ENCODE assay signal across 24 cellular contexts in the genomic region with DNA sequence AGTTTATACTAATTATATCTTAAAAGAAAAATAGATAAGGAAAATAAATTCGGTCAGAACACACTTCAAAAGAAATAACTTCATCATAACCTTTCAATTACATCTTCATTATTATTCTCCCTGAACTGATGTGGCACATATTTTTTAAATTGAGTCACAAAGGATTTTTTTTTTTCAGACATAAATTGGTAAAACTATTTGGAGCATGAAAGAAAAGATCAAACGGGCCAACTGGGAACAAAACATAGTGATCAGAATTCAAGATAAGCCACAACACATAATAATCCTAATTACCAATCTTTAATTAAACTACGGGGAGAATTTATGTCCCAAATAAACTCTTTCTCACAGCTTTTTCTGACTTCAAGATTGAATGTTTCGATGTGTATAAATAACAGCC.
"Had no signal": no experiment of that assay in that cellular context is flagged by ENCODE, and none has a peak within 500 bp of the region (broad histone marks: within the 10 kb centered on the region; RNA-seq: fewer than 3 reads in every experiment).

No MANE protein-coding gene starts in this region.

- H3K27ac Mint-ChIP-seq: memory B cell; naive thymus-derived CD4-positive, alpha-beta T cell; natural killer cell treated with Interleukin-12 subunit alpha and Interleukin-12 subunit beta and Interleukin-15 and Interleukin-18, amount 100 ng/mL, for 72 hours; progenitor cell of endocrine pancreas; stimulated activated effector memory CD8-positive, alpha-beta T cell treated with anti-CD3 and anti-CD28 coated beads, Interleukin-12 subunit alpha, Interleukin-12 subunit beta, amount 100 ng/mL, for 72 hours; stimulated activated naive CD8-positive, alpha-beta T cell treated with anti-CD3 and anti-CD28 coated beads, Interleukin-15, Interleukin-2, amounts not matched to agents 100 ng/mL and 50 ng/mL, for 24 hours had no signal

- H3K27ac ChIP-seq: left ventricle myocardium inferior, ovary, skin epidermis, suprapubic skin, thoracic aorta, tibial artery, upper lobe of right lung had no signal

- H3K9me3 Mint-ChIP-seq: stimulated activated naive CD8-positive, alpha-beta T cell treated with anti-CD3 and anti-CD28 coated beads, Interleukin-15, Interleukin-2, amounts not matched to agents 100 ng/mL and 50 ng/mL, for 24 hours had no signal

- H3K4me3 Mint-ChIP-seq: memory B cell; naive thymus-derived CD4-positive, alpha-beta T cell; natural killer cell treated with Interleukin-12 subunit alpha and Interleukin-12 subunit beta and Interleukin-15 and Interleukin-18, amount 100 ng/mL, for 72 hours; stimulated activated effector memory CD8-positive, alpha-beta T cell treated with anti-CD3 and anti-CD28 coated beads, Interleukin-12 subunit alpha, Interleukin-12 subunit beta, amount 100 ng/mL, for 72 hours; stimulated activated naive CD8-positive, alpha-beta T cell treated with anti-CD3 and anti-CD28 coated beads, Interleukin-15, Interleukin-2, amounts not matched to agents 100 ng/mL and 50 ng/mL, for 24 hours had no signal

- H3K36me3 Mint-ChIP-seq: memory B cell; naive thymus-derived CD4-positive, alpha-beta T cell; natural killer cell treated with Interleukin-12 subunit alpha and Interleukin-12 subunit beta and Interleukin-15 and Interleukin-18, amount 100 ng/mL, for 72 hours; stimulated activated effector memory CD8-positive, alpha-beta T cell treated with anti-CD3 and anti-CD28 coated beads, Interleukin-12 subunit alpha, Interleukin-12 subunit beta, amount 100 ng/mL, for 72 hours had no signal

- FAIRE-seq: urothelium cell line had no signal

- DNase-seq: hippocampal formation; islet precursor cell; left ventricle myocardium inferior; midbrain; mucosa of descending colon; naive thymus-derived CD4-positive, alpha-beta T cell; ovary; right cardiac atrium; stimulated activated CD4-positive, alpha-beta T cell treated with anti-CD3 and anti-CD28 coated beads, Interleukin-4, amount 100 ng/mL, for 24 hours; stimulated activated naive CD4-positive, alpha-beta T cell; tibial artery; trophoblast cell; upper lobe of right lung had no signal

- H3K4me1 ChIP-seq: left ventricle myocardium inferior, suprapubic skin, tibial artery, upper lobe of right lung had no signal

- H3K27me3 Mint-ChIP-seq: memory B cell; naive thymus-derived CD4-positive, alpha-beta T cell; natural killer cell treated with Interleukin-12 subunit alpha and Interleukin-12 subunit beta and Interleukin-15 and Interleukin-18, amount 100 ng/mL, for 72 hours; progenitor cell of endocrine pancreas; stimulated activated naive CD8-positive, alpha-beta T cell treated with anti-CD3 and anti-CD28 coated beads, Interleukin-15, Interleukin-2, amounts not matched to agents 100 ng/mL and 50 ng/mL, for 24 hours had no signal

- H3K36me3 ChIP-seq: left ventricle myocardium inferior, ovary, suprapubic skin, thoracic aorta, tibial artery, upper lobe of right lung had no signal

- H3K4me1 Mint-ChIP-seq: memory B cell; naive thymus-derived CD4-positive, alpha-beta T cell; stimulated activated effector memory CD8-positive, alpha-beta T cell treated with anti-CD3 and anti-CD28 coated beads, Interleukin-12 subunit alpha, Interleukin-12 subunit beta, amount 100 ng/mL, for 72 hours had no signal

- ATAC-seq: mucosa of descending colon; naive thymus-derived CD4-positive, alpha-beta T cell; natural killer cell treated with Interleukin-12 subunit alpha and Interleukin-12 subunit beta and Interleukin-15 and Interleukin-18, amount 100 ng/mL, for 72 hours; right cardiac atrium; sciatic nerve; stimulated activated effector memory CD8-positive, alpha-beta T cell treated with anti-CD3 and anti-CD28 coated beads, Interleukin-12 subunit alpha, Interleukin-12 subunit beta, amount 100 ng/mL, for 72 hours; upper lobe of right lung had no signal

- H3K9me3 ChIP-seq: left ventricle myocardium inferior, mucosa of descending colon, ovary, suprapubic skin, thoracic aorta, tibial artery, upper lobe of right lung had no signal

- H3K4me3 ChIP-seq: left ventricle myocardium inferior, lung, mucosa of descending colon, ovary, skin epidermis, suprapubic skin, thoracic aorta, tibial artery, upper lobe of right lung had no signal

- H3K27me3 ChIP-seq: ovary, suprapubic skin, tibial artery, upper lobe of right lung had no signal
